ENCODE assay signal across 31 cellular contexts in genomic region chr2:134498654-134499053, GRCh38.
"Had no signal": no experiment of that assay in that cellular context is flagged by ENCODE, and none has a peak within 500 bp of the region (broad histone marks: within the 10 kb centered on the region; RNA-seq: fewer than 3 reads in every experiment).

No MANE protein-coding gene starts in this region.

- H3K4me1 ChIP-seq: ascending aorta, SJSA1 had no signal

- H3K27me3 ChIP-seq: ascending aorta, cardiac muscle cell had no signal

- H3K27ac ChIP-seq: ascending aorta, SJSA1 had no signal

- H3K4me1 Mint-ChIP-seq: activated CD4-positive, alpha-beta T cell treated with anti-CD3 and anti-CD28 coated beads for 36 hours; activated CD4-positive, alpha-beta T cell treated with anti-CD3 and anti-CD28 coated beads, Interleukin-2, amount 10 ng/mL, durations not matched to agents 7 days and 5 days; activated naive CD4-positive, alpha-beta T cell treated with anti-CD3 and anti-CD28 coated beads, Interleukin-2, amount 50 U/mL, for 24 hours; activated naive CD8-positive, alpha-beta T cell treated with anti-CD3 and anti-CD28 coated beads, Interleukin-2, amount 10 ng/mL, durations not matched to agents 7 days and 5 days had no signal

- DNase-seq: activated CD4-positive, alpha-beta T cell treated with anti-CD3 and anti-CD28 coated beads for 36 hours; activated CD4-positive, alpha-beta T cell treated with anti-CD3 and anti-CD28 coated beads, Interleukin-2, amount 10 ng/mL, durations not matched to agents 7 days and 5 days; activated CD4-positive, alpha-beta T cell treated with anti-CD3 and anti-CD28 coated beads, Interleukin-2, amount 50 U/mL, for 48 hours; activated CD8-positive, alpha-beta T cell treated with anti-CD3 and anti-CD28 coated beads, Interleukin-2, amount 10 ng/mL, durations not matched to agents 7 days and 5 days; activated gamma-delta T cell; activated naive CD4-positive, alpha-beta T cell treated with Interleukin-2 at 50 U/mL for 16 hours; activated naive CD8-positive, alpha-beta T cell treated with anti-CD3 and anti-CD28 coated beads, Interleukin-2, amount 10 ng/mL, durations not matched to agents 7 days and 5 days; activated T-cell treated with anti-CD3 and anti-CD28 coated beads, Interleukin-2, amount 50 U/mL, for 24 hours; amygdala; cerebellar nuclear complex; Karpas-422; KBM-7; NCI-H1105; NCI-H1417 treated with DMSO at 0.1 percent for 48 hours; NCI-H187 treated with DMSO at 0.1 percent for 48 hours; NCI-H2081; NCI-H2171 treated with DMSO at 0.1 percent for 48 hours; NCI-H2227 treated with DMSO at 0.1 percent for 48 hours; NCI-H446 treated with DMSO at 0.1 percent for 48 hours; SHP77 treated with DMSO at 0.1 percent for 48 hours had no signal

- H3K9me3 Mint-ChIP-seq: activated CD4-positive, alpha-beta T cell treated with anti-CD3 and anti-CD28 coated beads, Interleukin-2, amount 10 ng/mL, durations not matched to agents 7 days and 5 days; activated naive CD4-positive, alpha-beta T cell treated with anti-CD3 and anti-CD28 coated beads, Interleukin-2, amount 50 U/mL, for 24 hours; activated naive CD8-positive, alpha-beta T cell treated with anti-CD3 and anti-CD28 coated beads, Interleukin-2, amount 10 ng/mL, durations not matched to agents 7 days and 5 days; activated T-cell treated with anti-CD3 and anti-CD28 coated beads, Interleukin-2, amount 50 U/mL, for 24 hours; activated T-helper 2 cell treated with anti-CD3 and anti-CD28 coated beads, Interferon-gamma antibody, Interleukin-2, Interleukin-4, amounts not matched to agents 10 μg/mL and 5 μg/mL and 100 μg/mL, durations not matched to agents 14 hours and 24 hours and 36 hours; T-helper 1 cell treated with Interleukin-12 subunit alpha and Interleukin-12 subunit beta and Interleukin-4 antibody, amounts not matched to agents 30 μg/mL and 1 μg/mL, for 36 hours; T-helper 2 cell treated with Interferon-gamma antibody and Interleukin-4, amounts not matched to agents 5 μg/mL and 100 μg/mL, for 36 hours had no signal

- H3K9me3 ChIP-seq: ascending aorta, SJSA1, SK-N-SH had no signal

- H3K27me3 Mint-ChIP-seq: activated naive CD4-positive, alpha-beta T cell treated with anti-CD3 and anti-CD28 coated beads, Interleukin-2, amount 50 U/mL, for 24 hours; activated T-cell treated with anti-CD3 and anti-CD28 coated beads, Interleukin-2, amount 50 U/mL, for 24 hours had no signal

- H3K4me3 Mint-ChIP-seq: activated CD4-positive, alpha-beta T cell treated with anti-CD3 and anti-CD28 coated beads for 36 hours; activated CD4-positive, alpha-beta T cell treated with anti-CD3 and anti-CD28 coated beads, Interleukin-2, amount 10 ng/mL, durations not matched to agents 7 days and 5 days; activated CD8-positive, alpha-beta T cell treated with anti-CD3 and anti-CD28 coated beads, Interleukin-2, amount 10 ng/mL, durations not matched to agents 7 days and 5 days; activated naive CD4-positive, alpha-beta T cell treated with anti-CD3 and anti-CD28 coated beads, Interleukin-2, amount 50 U/mL, for 24 hours; activated naive CD8-positive, alpha-beta T cell treated with anti-CD3 and anti-CD28 coated beads, Interleukin-2, amount 10 ng/mL, durations not matched to agents 7 days and 5 days; activated T-cell treated with anti-CD3 and anti-CD28 coated beads, Interleukin-2, amount 50 U/mL, for 24 hours; T-helper 1 cell treated with Interleukin-12 subunit alpha and Interleukin-12 subunit beta and Interleukin-4 antibody, amounts not matched to agents 30 μg/mL and 1 μg/mL, for 36 hours; T-helper 2 cell treated with Interferon-gamma antibody and Interleukin-4, amounts not matched to agents 5 μg/mL and 100 μg/mL, for 36 hours; WTC11 had no signal

- H3K36me3 Mint-ChIP-seq: activated naive CD4-positive, alpha-beta T cell treated with anti-CD3 and anti-CD28 coated beads, Interleukin-2, amount 50 U/mL, for 24 hours; activated naive CD8-positive, alpha-beta T cell treated with anti-CD3 and anti-CD28 coated beads, Interleukin-2, amount 10 ng/mL, durations not matched to agents 7 days and 5 days; WTC11 had no signal

- H3K27ac Mint-ChIP-seq: activated CD4-positive, alpha-beta T cell treated with anti-CD3 and anti-CD28 coated beads for 36 hours; activated CD4-positive, alpha-beta T cell treated with anti-CD3 and anti-CD28 coated beads, Interleukin-2, amount 10 ng/mL, durations not matched to agents 7 days and 5 days; activated CD8-positive, alpha-beta T cell treated with anti-CD3 and anti-CD28 coated beads, Interleukin-2, amount 10 ng/mL, durations not matched to agents 7 days and 5 days; activated naive CD4-positive, alpha-beta T cell treated with anti-CD3 and anti-CD28 coated beads, Interleukin-2, amount 50 U/mL, for 24 hours; activated naive CD8-positive, alpha-beta T cell treated with anti-CD3 and anti-CD28 coated beads, Interleukin-2, amount 10 ng/mL, durations not matched to agents 7 days and 5 days; activated T-cell treated with anti-CD3 and anti-CD28 coated beads, Interleukin-2, amount 50 U/mL, for 24 hours; activated T-helper 2 cell treated with anti-CD3 and anti-CD28 coated beads, Interferon-gamma antibody, Interleukin-2, Interleukin-4, amounts not matched to agents 10 μg/mL and 5 μg/mL and 100 μg/mL, durations not matched to agents 14 hours and 24 hours and 36 hours; T-helper 1 cell treated with Interleukin-12 subunit alpha and Interleukin-12 subunit beta and Interleukin-4 antibody, amounts not matched to agents 30 μg/mL and 1 μg/mL, for 36 hours; T-helper 2 cell treated with Interferon-gamma antibody and Interleukin-4, amounts not matched to agents 5 μg/mL and 100 μg/mL, for 36 hours; WTC11 had no signal

- ATAC-seq: activated CD4-positive, alpha-beta T cell treated with anti-CD3 and anti-CD28 coated beads for 36 hours; activated CD4-positive, CD25-positive, alpha-beta regulatory T cell treated with anti-CD3 and anti-CD28 coated beads, Interleukin-2, amount 50 U/mL, for 24 hours; activated CD8-positive, alpha-beta T cell treated with anti-CD3 and anti-CD28 coated beads, Interleukin-2, amount 10 ng/mL, durations not matched to agents 7 days and 5 days; Panc1 had no signal

- H3K36me3 ChIP-seq: ascending aorta, cardiac muscle cell, SJSA1 had no signal

- H3K4me3 ChIP-seq: ascending aorta, cardiac muscle cell, SJSA1 had no signal
